Comparison of ENCODE assay signal across 8 cellular contexts in genomic region chr12:50167026-50167742, GRCh38. TPM values are rescaled to one million over a fixed set of nuclear protein-coding genes. Genes with fewer than 3 reads are reported as not detected.
DNase-seq lines count a peak whose midpoint lies in the region; ATAC-seq lines count a peak whose summit lies in the region.

A gene with protein sequence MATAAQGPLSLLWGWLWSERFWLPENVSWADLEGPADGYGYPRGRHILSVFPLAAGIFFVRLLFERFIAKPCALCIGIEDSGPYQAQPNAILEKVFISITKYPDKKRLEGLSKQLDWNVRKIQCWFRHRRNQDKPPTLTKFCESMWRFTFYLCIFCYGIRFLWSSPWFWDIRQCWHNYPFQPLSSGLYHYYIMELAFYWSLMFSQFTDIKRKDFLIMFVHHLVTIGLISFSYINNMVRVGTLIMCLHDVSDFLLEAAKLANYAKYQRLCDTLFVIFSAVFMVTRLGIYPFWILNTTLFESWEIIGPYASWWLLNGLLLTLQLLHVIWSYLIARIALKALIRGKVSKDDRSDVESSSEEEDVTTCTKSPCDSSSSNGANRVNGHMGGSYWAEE (minus strand): TSS chr12:50167369. CDS start chr12:50167297, 72 bp downstream.

- no peaks in the 10 kb centered on the region for H3K27me3 Mint-ChIP-seq in effector memory CD8-positive, alpha-beta T cell
- no peaks in the 10 kb centered on the region for H3K27me3 Mint-ChIP-seq in memory B cell

- DNase-seq in COLO668 (lab: John Stamatoyannopoulos, UW; ENCODE audit: unreplicated experiment) (peak; percentile 94), HT1080 (ENCODE audit: low read depth) (peak; percentile 100), NOMO-1 treated with DMSO at 0.1 percent for 48 hours (lab: John Stamatoyannopoulos, UW; ENCODE audit: unreplicated experiment) (peak; percentile 99), memory B cell (ENCODE audit: low spot score in 2 of 2) (peak; percentile 88 to 96)
- peak; percentile 91 to 92 for DNase-seq in activated CD8-positive, alpha-beta memory T cell treated with anti-CD3 and anti-CD28 coated beads for 4 hours (ENCODE audit: low read depth in 2 of 2)
- peak; percentile 95 to 97 (median 96) for DNase-seq in effector memory CD8-positive, alpha-beta T cell
- peak; percentile 95 for DNase-seq in stimulated activated CD8-positive, alpha-beta memory T cell treated with anti-CD3 and anti-CD28 coated beads, Interleukin-12 subunit alpha, Interleukin-12 subunit beta, amount 100 ng/mL, for 24 hours (ENCODE audit: extremely low read depth)

- H3K9me3 Mint-ChIP-seq in effector memory CD8-positive, alpha-beta T cell: no peaks in the 10 kb centered on the region
- no peaks in the 10 kb centered on the region for H3K9me3 Mint-ChIP-seq in memory B cell

- peak; percentile 96 for ATAC-seq in GM21360 (IDR thresholded peaks at IDR 0.05; ENCODE audit: unreplicated experiment)
- peak; percentile 96 for ATAC-seq in effector memory CD8-positive, alpha-beta T cell (replicated peaks)
- peak; percentile 95 for ATAC-seq in memory B cell (ENCODE audit: low read depth)

- H3K4me1 Mint-ChIP-seq in effector memory CD8-positive, alpha-beta T cell (ENCODE audit: low read depth in 2 of 2): peaks cover 6 to 34% of the 10 kb centered on the region in 2 donors
- H3K4me1 Mint-ChIP-seq in memory B cell: peaks cover 15% of the 10 kb centered on the region

- peaks cover 6% of the 10 kb centered on the region for H3K36me3 Mint-ChIP-seq in effector memory CD8-positive, alpha-beta T cell (ENCODE audit: insufficient read depth)
- no peaks in the 10 kb centered on the region for H3K36me3 Mint-ChIP-seq in memory B cell

- peak within 1 kb of the TSS; percentile 90 to 94 for H3K4me3 Mint-ChIP-seq in effector memory CD8-positive, alpha-beta T cell
- H3K4me3 Mint-ChIP-seq in memory B cell: peak within 1 kb of the TSS; percentile 92

- H3K27ac Mint-ChIP-seq in effector memory CD8-positive, alpha-beta T cell: peak within 1 kb of the TSS; percentile 90 to 92
- H3K27ac Mint-ChIP-seq in memory B cell: peak within 1 kb of the TSS; percentile 87

RNA-seq across cellular contexts. Expression of the gene that starts here (rescaled TPM):
- 15.5 and 21.6 TPM in 2 replicates for total RNA-seq in HT1080 (2014; rRNA removed; shearing (Covaris generic))
- 25.2 and 27.5 TPM in 2 replicates for polyA plus RNA-seq in HT1080 (2015; cell fraction: cytosol; rRNA removed)
- polyA plus RNA-seq in HT1080 (2015; cell fraction: nucleus; rRNA removed): 49.1 and 50.5 TPM in 2 replicates

Comparison
In these comparisons a context has a peak if more than half of its experiments do, and no peak if none do; other contexts are left out.
1. Peak in every context shown above with its lines: DNase-seq and ATAC-seq.